In the genomic region with DNA sequence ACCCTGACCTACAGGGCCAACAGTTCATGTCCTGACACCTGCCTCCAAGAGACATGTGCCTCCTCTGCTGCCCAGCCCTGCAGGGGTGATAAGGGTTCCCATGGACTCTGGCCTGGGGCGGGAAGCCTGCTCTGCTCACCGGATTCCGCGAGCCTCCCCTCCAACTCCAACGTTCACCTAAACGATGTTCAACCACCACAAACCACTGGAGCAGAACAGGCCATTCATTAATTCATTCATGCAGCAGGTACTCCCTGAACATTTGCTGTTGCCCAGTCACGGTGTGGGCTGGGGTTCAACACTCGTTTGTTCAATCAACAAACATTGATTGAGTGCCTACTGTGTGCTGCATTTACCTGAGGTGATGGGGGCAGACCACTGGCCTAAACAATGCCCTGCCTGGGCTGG, we compare ENCODE assay signal across 1 cellular context.
TF ChIP-seq lines count a peak whose summit lies in the region.

No MANE protein-coding gene starts in this region.

TF ChIP-seq in GM12878, 131 proteins besides CTCF, POLR2A, EP300 and RAD21:
- no peak for TF ChIP-seq BHLHE40 (IDR thresholded peaks at IDR 0.05; ENCODE audit: borderline replicate concordance in 1 of 2, low read depth in 2 of 2, low read length in 1 of 2)
- TF ChIP-seq ZNF24 (IDR thresholded peaks at IDR 0.05) = peak; percentile 50; the same call in 1 of the 2 replicates
